31 cellular contexts compared by ENCODE assay signal in genomic region chr4:96056346-96056934, GRCh38.
"Had no signal": no experiment of that assay in that cellular context is flagged by ENCODE, and none has a peak within 500 bp of the region (broad histone marks: within the 10 kb centered on the region; RNA-seq: fewer than 3 reads in every experiment).

No MANE protein-coding gene starts in this region.

- H3K4me1 Mint-ChIP-seq: activated CD4-positive, alpha-beta memory T cell treated with anti-CD3 and anti-CD28 coated beads, Interleukin-2, amount 10 ng/mL, durations not matched to agents 7 days and 5 days; activated CD8-positive, alpha-beta memory T cell treated with anti-CD3 and anti-CD28 coated beads, Interleukin-2, amount 10 ng/mL, durations not matched to agents 7 days and 5 days; activated T-helper 17 cell treated with anti-CD3 and anti-CD28 coated beads, Interleukin-2, amount 50 U/mL, for 72 hours had no signal

- H3K9me3 Mint-ChIP-seq: activated CD4-positive, alpha-beta memory T cell treated with anti-CD3 and anti-CD28 coated beads, Interleukin-2, amount 10 ng/mL, durations not matched to agents 7 days and 5 days; activated naive CD8-positive, alpha-beta T cell treated with anti-CD3 and anti-CD28 coated beads for 36 hours had no signal

- H3K27me3 ChIP-seq: ascending aorta, breast epithelium, SJCRH30 had no signal

- H3K4me1 ChIP-seq: ascending aorta, breast epithelium had no signal

- H3K4me2 ChIP-seq: KMS-11 had no signal

- H3K36me3 Mint-ChIP-seq: activated CD8-positive, alpha-beta memory T cell treated with anti-CD3 and anti-CD28 coated beads, Interleukin-2, amount 10 ng/mL, durations not matched to agents 7 days and 5 days; activated naive CD8-positive, alpha-beta T cell treated with anti-CD3 and anti-CD28 coated beads for 36 hours had no signal

- H3K27ac ChIP-seq: ascending aorta, breast epithelium, KMS-11, SJCRH30, SK-N-MC, WERI-Rb-1 had no signal

- DNase-seq: activated CD4-positive, alpha-beta memory T cell treated with anti-CD3 and anti-CD28 coated beads, Interleukin-2, amount 10 ng/mL, durations not matched to agents 7 days and 5 days; activated CD4-positive, alpha-beta T cell treated with anti-CD3 and anti-CD28 coated beads for 1 hour; activated CD4-positive, alpha-beta T cell treated with anti-CD3 and anti-CD28 coated beads for 48 hours; activated CD4-positive, CD25-positive, alpha-beta regulatory T cell; activated CD8-positive, alpha-beta memory T cell treated with anti-CD3 and anti-CD28 coated beads for 24 hours; activated CD8-positive, alpha-beta memory T cell treated with anti-CD3 and anti-CD28 coated beads, Interleukin-2, amount 10 ng/mL, durations not matched to agents 7 days and 5 days; activated CD8-positive, alpha-beta memory T cell treated with anti-CD3 and anti-CD28 coated beads, Interleukin-2, amount 50 U/mL, for 48 hours; activated effector memory CD4-positive, alpha-beta T cell treated with anti-CD3 and anti-CD28 coated beads, Interleukin-2, amount 50 U/mL, for 16 hours; activated naive CD4-positive, alpha-beta T cell; activated naive CD4-positive, alpha-beta T cell treated with anti-CD3 and anti-CD28 coated beads, Interleukin-2, amount 50 U/mL, for 16 hours; activated naive CD8-positive, alpha-beta T cell treated with anti-CD3 and anti-CD28 coated beads for 36 hours; activated T-cell treated with anti-CD3 and anti-CD28 coated beads, Interleukin-2, amount 50 U/mL, for 72 hours; amniotic stem cell; NCI-H1092 treated with DMSO at 0.1 percent for 48 hours; NCI-H1417; NCI-H146; NCI-H187; NCI-H2029 treated with DMSO at 0.1 percent for 48 hours; NCI-H2107; NCI-H345; NCI-H524 treated with DMSO at 0.1 percent for 48 hours; SHP77; SJCRH30; T1000; WERI-Rb-1 had no signal

- ATAC-seq: activated CD8-positive, alpha-beta memory T cell treated with anti-CD3 and anti-CD28 coated beads, Interleukin-2, amount 10 ng/mL, durations not matched to agents 7 days and 5 days; activated T-cell treated with anti-CD3 and anti-CD28 coated beads, Interleukin-2, amount 50 U/mL, for 72 hours; activated T-helper 17 cell treated with anti-CD3 and anti-CD28 coated beads, Interleukin-2, amount 50 U/mL, for 72 hours; Panc1 had no signal

- H3K4me3 Mint-ChIP-seq: activated CD4-positive, alpha-beta memory T cell treated with anti-CD3 and anti-CD28 coated beads, Interleukin-2, amount 10 ng/mL, durations not matched to agents 7 days and 5 days; activated CD8-positive, alpha-beta memory T cell treated with anti-CD3 and anti-CD28 coated beads, Interleukin-2, amount 10 ng/mL, durations not matched to agents 7 days and 5 days; activated naive CD8-positive, alpha-beta T cell treated with anti-CD3 and anti-CD28 coated beads for 36 hours; activated T-cell treated with anti-CD3 and anti-CD28 coated beads, Interleukin-2, amount 50 U/mL, for 72 hours; activated T-helper 17 cell treated with anti-CD3 and anti-CD28 coated beads, Interleukin-2, amount 50 U/mL, for 72 hours had no signal

- H3K9me3 ChIP-seq: ascending aorta, breast epithelium, SJCRH30 had no signal

- H3K36me3 ChIP-seq: ascending aorta, breast epithelium, SJCRH30, WERI-Rb-1 had no signal

- H3K27me3 Mint-ChIP-seq: activated CD4-positive, alpha-beta memory T cell treated with anti-CD3 and anti-CD28 coated beads, Interleukin-2, amount 10 ng/mL, durations not matched to agents 7 days and 5 days; activated CD8-positive, alpha-beta memory T cell treated with anti-CD3 and anti-CD28 coated beads, Interleukin-2, amount 10 ng/mL, durations not matched to agents 7 days and 5 days had no signal

- H3K9ac ChIP-seq: KMS-11 had no signal

- H3K4me3 ChIP-seq: ascending aorta, breast epithelium, SJCRH30, SK-N-MC had no signal

- H3K27ac Mint-ChIP-seq: activated CD4-positive, alpha-beta memory T cell treated with anti-CD3 and anti-CD28 coated beads, Interleukin-2, amount 10 ng/mL, durations not matched to agents 7 days and 5 days; activated CD8-positive, alpha-beta memory T cell treated with anti-CD3 and anti-CD28 coated beads, Interleukin-2, amount 10 ng/mL, durations not matched to agents 7 days and 5 days; activated naive CD8-positive, alpha-beta T cell treated with anti-CD3 and anti-CD28 coated beads for 36 hours; activated T-cell treated with anti-CD3 and anti-CD28 coated beads, Interleukin-2, amount 50 U/mL, for 72 hours; activated T-helper 17 cell treated with anti-CD3 and anti-CD28 coated beads, Interleukin-2, amount 50 U/mL, for 72 hours had no signal
